In genomic region chr1:173868266-173869107, GRCh38 we compare ENCODE assay signal across 1 cellular context.
TF ChIP-seq lines count a peak whose summit lies in the region.

A gene with protein sequence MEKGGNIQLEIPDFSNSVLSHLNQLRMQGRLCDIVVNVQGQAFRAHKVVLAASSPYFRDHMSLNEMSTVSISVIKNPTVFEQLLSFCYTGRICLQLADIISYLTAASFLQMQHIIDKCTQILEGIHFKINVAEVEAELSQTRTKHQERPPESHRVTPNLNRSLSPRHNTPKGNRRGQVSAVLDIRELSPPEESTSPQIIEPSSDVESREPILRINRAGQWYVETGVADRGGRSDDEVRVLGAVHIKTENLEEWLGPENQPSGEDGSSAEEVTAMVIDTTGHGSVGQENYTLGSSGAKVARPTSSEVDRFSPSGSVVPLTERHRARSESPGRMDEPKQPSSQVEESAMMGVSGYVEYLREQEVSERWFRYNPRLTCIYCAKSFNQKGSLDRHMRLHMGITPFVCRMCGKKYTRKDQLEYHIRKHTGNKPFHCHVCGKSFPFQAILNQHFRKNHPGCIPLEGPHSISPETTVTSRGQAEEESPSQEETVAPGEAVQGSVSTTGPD (plus strand): TSS chr1:173868380. CDS start chr1:173870226, 1,846 bp downstream.

TF ChIP-seq in K562, 482 proteins besides CTCF, POLR2A, EP300 and RAD21 (continued from another document and continues in another):
- TF ChIP-seq MAX (CRISPR knock-in tag; IDR thresholded peaks at IDR 0.05) (no peak), ZNF280A (IDR thresholded peaks at IDR 0.05; ENCODE audit: low read depth, partially characterized antibody) (no peak), SLC30A9 (CRISPR knock-in tag; IDR thresholded peaks at IDR 0.05) (no peak), TRIM28 (IDR thresholded peaks at IDR 0.05) (no peak), TBP (optimal IDR thresholded peaks at IDR 0.05; ENCODE audit: low read depth, low read length) (no peak), E2F8 (IDR thresholded peaks at IDR 0.05; ENCODE audit: low read depth, partially characterized antibody) (peak; percentile 62), YY1 (IDR thresholded peaks at IDR 0.05; ENCODE audit: borderline replicate concordance in 1 of 3, control insufficient read depth in 1 of 3, extremely low read depth in 1 of 3, insufficient read depth in 3 of 3, insufficient read length in 1 of 3, insufficient replicate concordance in 2 of 3, low read depth in 1 of 3, low read length in 2 of 3) (peak in 1 of 3 experiments; percentile 62), RBBP5 (IDR thresholded peaks at IDR 0.05; ENCODE audit: borderline replicate concordance, insufficient read depth, low read length, poor library complexity, severe bottlenecking) (no peak), HDAC8 (tag; IDR thresholded peaks at IDR 0.05) (no peak), CREB5 (CRISPR knock-in tag; IDR thresholded peaks at IDR 0.05) (no peak), PML (IDR thresholded peaks at IDR 0.05; ENCODE audit: low read length) (peak; percentile 38; the same call in 1 of the 2 replicates), C11orf30 (IDR thresholded peaks at IDR 0.05; ENCODE audit: low read depth) (peak; percentile 41), FIP1L1 (IDR thresholded peaks at IDR 0.05; ENCODE audit: low read depth, low read length, poor library complexity, severe bottlenecking) (peak; percentile 50), KLF10 (CRISPR knock-in tag; IDR thresholded peaks at IDR 0.05) (no peak), KDM5B (IDR thresholded peaks at IDR 0.05; ENCODE audit: insufficient replicate concordance, low read depth, low read length) (no peak), OTX1 (CRISPR knock-in tag; IDR thresholded peaks at IDR 0.05) (no peak; the same call in 1 of the 2 replicates), HMGN3 (IDR thresholded peaks at IDR 0.05; ENCODE audit: borderline replicate concordance, extremely low read depth, insufficient read length, low read depth, low read length) (peak; percentile 98), SP1 (CRISPR knock-in tag; IDR thresholded peaks at IDR 0.05) (no peak), ZNF146 (CRISPR knock-in tag; IDR thresholded peaks at IDR 0.05; ENCODE audit: unreplicated experiment) (no peak), ZNF395 (CRISPR knock-in tag; IDR thresholded peaks at IDR 0.05) (no peak), BHLHE40 (IDR thresholded peaks at IDR 0.05; ENCODE audit: low read length) (no peak), ZNF696 (CRISPR knock-in tag; conservative IDR thresholded peaks at IDR 0.05) (no peak), XRCC5 (IDR thresholded peaks at IDR 0.05; ENCODE audit: low read depth, low read length) (no peak; the same call in 1 of the 2 replicates), ZNF280B (CRISPR knock-in tag; IDR thresholded peaks at IDR 0.05) (no peak), FOXA1 (IDR thresholded peaks at IDR 0.05; ENCODE audit: borderline replicate concordance) (no peak), ZNF785 (CRISPR knock-in tag; IDR thresholded peaks at IDR 0.05) (no peak), MYC (IDR thresholded peaks at IDR 0.05; ENCODE audit: low read depth, low read length) (peak; percentile 65; the same call in 1 of the 2 replicates), MYC (CRISPR knock-in tag; IDR thresholded peaks at IDR 0.05; ENCODE audit: borderline replicate concordance, low read depth) (no peak), RBM15 (IDR thresholded peaks at IDR 0.05; ENCODE audit: insufficient read depth, low read length) (no peak), CHD4 (IDR thresholded peaks at IDR 0.05; ENCODE audit: insufficient read depth, insufficient replicate concordance, low read depth, low read length, poor library complexity, severe bottlenecking) (peak; percentile 60), CBX8 (IDR thresholded peaks at IDR 0.05; ENCODE audit: borderline replicate concordance, extremely low read depth, low read depth, low read length, poor library complexity, severe bottlenecking) (no peak), NR2C1 (IDR thresholded peaks at IDR 0.05) (peak; percentile 99), NR2C1 (tag; IDR thresholded peaks at IDR 0.05) (peak; percentile 99), NCOA1 (IDR thresholded peaks at IDR 0.05; ENCODE audit: low read depth) (no peak; the same call in none of the 2 replicates), SUPT5H (IDR thresholded peaks at IDR 0.05) (0 out of 2 replicates have a peak, but pooled peaks have one; percentile 42)
- TF ChIP-seq, protein P1, sequence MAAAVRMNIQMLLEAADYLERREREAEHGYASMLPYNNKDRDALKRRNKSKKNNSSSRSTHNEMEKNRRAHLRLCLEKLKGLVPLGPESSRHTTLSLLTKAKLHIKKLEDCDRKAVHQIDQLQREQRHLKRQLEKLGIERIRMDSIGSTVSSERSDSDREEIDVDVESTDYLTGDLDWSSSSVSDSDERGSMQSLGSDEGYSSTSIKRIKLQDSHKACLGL (CRISPR knock-in tag; IDR thresholded peaks at IDR 0.05; ENCODE audit: borderline replicate concordance, poor library complexity, severe bottlenecking), result no peak
- TF ChIP-seq, protein P2, sequence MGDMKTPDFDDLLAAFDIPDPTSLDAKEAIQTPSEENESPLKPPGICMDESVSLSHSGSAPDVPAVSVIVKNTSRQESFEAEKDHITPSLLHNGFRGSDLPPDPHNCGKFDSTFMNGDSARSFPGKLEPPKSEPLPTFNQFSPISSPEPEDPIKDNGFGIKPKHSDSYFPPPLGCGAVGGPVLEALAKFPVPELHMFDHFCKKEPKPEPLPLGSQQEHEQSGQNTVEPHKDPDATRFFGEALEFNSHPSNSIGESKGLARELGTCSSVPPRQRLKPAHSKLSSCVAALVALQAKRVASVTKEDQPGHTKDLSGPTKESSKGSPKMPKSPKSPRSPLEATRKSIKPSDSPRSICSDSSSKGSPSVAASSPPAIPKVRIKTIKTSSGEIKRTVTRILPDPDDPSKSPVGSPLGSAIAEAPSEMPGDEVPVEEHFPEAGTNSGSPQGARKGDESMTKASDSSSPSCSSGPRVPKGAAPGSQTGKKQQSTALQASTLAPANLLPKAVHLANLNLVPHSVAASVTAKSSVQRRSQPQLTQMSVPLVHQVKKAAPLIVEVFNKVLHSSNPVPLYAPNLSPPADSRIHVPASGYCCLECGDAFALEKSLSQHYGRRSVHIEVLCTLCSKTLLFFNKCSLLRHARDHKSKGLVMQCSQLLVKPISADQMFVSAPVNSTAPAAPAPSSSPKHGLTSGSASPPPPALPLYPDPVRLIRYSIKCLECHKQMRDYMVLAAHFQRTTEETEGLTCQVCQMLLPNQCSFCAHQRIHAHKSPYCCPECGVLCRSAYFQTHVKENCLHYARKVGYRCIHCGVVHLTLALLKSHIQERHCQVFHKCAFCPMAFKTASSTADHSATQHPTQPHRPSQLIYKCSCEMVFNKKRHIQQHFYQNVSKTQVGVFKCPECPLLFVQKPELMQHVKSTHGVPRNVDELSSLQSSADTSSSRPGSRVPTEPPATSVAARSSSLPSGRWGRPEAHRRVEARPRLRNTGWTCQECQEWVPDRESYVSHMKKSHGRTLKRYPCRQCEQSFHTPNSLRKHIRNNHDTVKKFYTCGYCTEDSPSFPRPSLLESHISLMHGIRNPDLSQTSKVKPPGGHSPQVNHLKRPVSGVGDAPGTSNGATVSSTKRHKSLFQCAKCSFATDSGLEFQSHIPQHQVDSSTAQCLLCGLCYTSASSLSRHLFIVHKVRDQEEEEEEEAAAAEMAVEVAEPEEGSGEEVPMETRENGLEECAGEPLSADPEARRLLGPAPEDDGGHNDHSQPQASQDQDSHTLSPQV (IDR thresholded peaks at IDR 0.05), result no peak
- TF ChIP-seq, protein P3, sequence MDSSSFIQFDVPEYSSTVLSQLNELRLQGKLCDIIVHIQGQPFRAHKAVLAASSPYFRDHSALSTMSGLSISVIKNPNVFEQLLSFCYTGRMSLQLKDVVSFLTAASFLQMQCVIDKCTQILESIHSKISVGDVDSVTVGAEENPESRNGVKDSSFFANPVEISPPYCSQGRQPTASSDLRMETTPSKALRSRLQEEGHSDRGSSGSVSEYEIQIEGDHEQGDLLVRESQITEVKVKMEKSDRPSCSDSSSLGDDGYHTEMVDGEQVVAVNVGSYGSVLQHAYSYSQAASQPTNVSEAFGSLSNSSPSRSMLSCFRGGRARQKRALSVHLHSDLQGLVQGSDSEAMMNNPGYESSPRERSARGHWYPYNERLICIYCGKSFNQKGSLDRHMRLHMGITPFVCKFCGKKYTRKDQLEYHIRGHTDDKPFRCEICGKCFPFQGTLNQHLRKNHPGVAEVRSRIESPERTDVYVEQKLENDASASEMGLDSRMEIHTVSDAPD (CRISPR knock-in tag; IDR thresholded peaks at IDR 0.05), result no peak
- TF ChIP-seq, protein P4, sequence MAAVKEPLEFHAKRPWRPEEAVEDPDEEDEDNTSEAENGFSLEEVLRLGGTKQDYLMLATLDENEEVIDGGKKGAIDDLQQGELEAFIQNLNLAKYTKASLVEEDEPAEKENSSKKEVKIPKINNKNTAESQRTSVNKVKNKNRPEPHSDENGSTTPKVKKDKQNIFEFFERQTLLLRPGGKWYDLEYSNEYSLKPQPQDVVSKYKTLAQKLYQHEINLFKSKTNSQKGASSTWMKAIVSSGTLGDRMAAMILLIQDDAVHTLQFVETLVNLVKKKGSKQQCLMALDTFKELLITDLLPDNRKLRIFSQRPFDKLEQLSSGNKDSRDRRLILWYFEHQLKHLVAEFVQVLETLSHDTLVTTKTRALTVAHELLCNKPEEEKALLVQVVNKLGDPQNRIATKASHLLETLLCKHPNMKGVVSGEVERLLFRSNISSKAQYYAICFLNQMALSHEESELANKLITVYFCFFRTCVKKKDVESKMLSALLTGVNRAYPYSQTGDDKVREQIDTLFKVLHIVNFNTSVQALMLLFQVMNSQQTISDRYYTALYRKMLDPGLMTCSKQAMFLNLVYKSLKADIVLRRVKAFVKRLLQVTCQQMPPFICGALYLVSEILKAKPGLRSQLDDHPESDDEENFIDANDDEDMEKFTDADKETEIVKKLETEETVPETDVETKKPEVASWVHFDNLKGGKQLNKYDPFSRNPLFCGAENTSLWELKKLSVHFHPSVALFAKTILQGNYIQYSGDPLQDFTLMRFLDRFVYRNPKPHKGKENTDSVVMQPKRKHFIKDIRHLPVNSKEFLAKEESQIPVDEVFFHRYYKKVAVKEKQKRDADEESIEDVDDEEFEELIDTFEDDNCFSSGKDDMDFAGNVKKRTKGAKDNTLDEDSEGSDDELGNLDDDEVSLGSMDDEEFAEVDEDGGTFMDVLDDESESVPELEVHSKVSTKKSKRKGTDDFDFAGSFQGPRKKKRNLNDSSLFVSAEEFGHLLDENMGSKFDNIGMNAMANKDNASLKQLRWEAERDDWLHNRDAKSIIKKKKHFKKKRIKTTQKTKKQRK (IDR thresholded peaks at IDR 0.05; ENCODE audit: borderline replicate concordance, low read depth, low read length), result no peak
